8 cellular contexts compared by ENCODE assay signal in genomic region chr1:89310505-89310904, GRCh38. TPM values are rescaled to one million over a fixed set of nuclear protein-coding genes. Genes with fewer than 3 reads are reported as not detected.
DNase-seq lines count a peak whose midpoint lies in the region; ATAC-seq and TF ChIP-seq lines count a peak whose summit lies in the region.

No MANE protein-coding gene starts in this region.

- no peak for TF ChIP-seq POLR2A in testis (IDR thresholded peaks at IDR 0.05)

- H3K36me3 Mint-ChIP-seq in effector memory CD8-positive, alpha-beta T cell (ENCODE audit: insufficient read depth): no peaks in the 10 kb centered on the region

- peaks cover 0 to 7% of the 10 kb centered on the region in 2 donors for H3K9me3 Mint-ChIP-seq in effector memory CD8-positive, alpha-beta T cell

- intact Hi-C loops in testis (cut with DNase I; ENCODE audit: low total_unique reads): no loop called here

- peak overlapping the region; percentile 44 for H3K4me2 ChIP-seq in KMS-11

- peak; percentile 5 for DNase-seq in DMS53 treated with DMSO at 0.1 percent for 48 hours (lab: John Stamatoyannopoulos, UW; ENCODE audit: unreplicated experiment)
- peak; percentile 48 for DNase-seq in GM20000 (ENCODE audit: low spot score)
- DNase-seq in effector memory CD8-positive, alpha-beta T cell: no peak
- DNase-seq in substantia nigra (lab: John Stamatoyannopoulos, UW): no peak
- DNase-seq in testis: no peak

- no peaks in the 10 kb centered on the region for H3K27me3 Mint-ChIP-seq in effector memory CD8-positive, alpha-beta T cell

- H3K4me3 ChIP-seq in KMS-11 (IDR thresholded peaks at IDR 0.05; ENCODE audit: insufficient read depth, low read depth, low read length) (no peak overlapping the region), skin epidermis (no peak overlapping the region), testis (no peak overlapping the region)

- no peak for TF ChIP-seq CTCF in GM20000 (IDR thresholded peaks at IDR 0.05; ENCODE audit: extremely low read depth, missing control alignments)
- no peak for TF ChIP-seq CTCF in KMS-11 (conservative IDR thresholded peaks at IDR 0.05; ENCODE audit: low read depth, low read length)
- no peak for TF ChIP-seq CTCF in testis (IDR thresholded peaks at IDR 0.05)

- peaks cover 27% of the 10 kb centered on the region for H3K4me1 ChIP-seq in KMS-11 (ENCODE audit: low read depth, poor library complexity, severe bottlenecking)
- no peaks in the 10 kb centered on the region for H3K4me1 ChIP-seq in testis

- no peaks in the 10 kb centered on the region for H3K9me3 ChIP-seq in testis

- H3K4me3 Mint-ChIP-seq in effector memory CD8-positive, alpha-beta T cell: peak overlapping the region; percentile 55 to 76

- ATAC-seq in effector memory CD8-positive, alpha-beta T cell (replicated peaks): peak; percentile 74
- ATAC-seq in GM21367 (IDR thresholded peaks at IDR 0.05; ENCODE audit: unreplicated experiment): no peak

- H3K36me3 ChIP-seq in KMS-11 (ENCODE audit: insufficient read depth) (no peaks in the 10 kb centered on the region), testis (ENCODE audit: low read depth, missing control alignments) (no peaks in the 10 kb centered on the region)

- peak overlapping the region; percentile 53 for H3K27ac ChIP-seq in KMS-11
- peak overlapping the region in 16 of 21 experiments; percentile 4 to 92 (median 58) for H3K27ac ChIP-seq in skin epidermis
- H3K27ac ChIP-seq in substantia nigra (ENCODE audit: low read depth, low read length, poor library complexity, severe bottlenecking): no peak overlapping the region
- peak overlapping the region in 1 of 2 donors; percentile 62 for H3K27ac ChIP-seq in testis

- peaks cover 35 to 38% of the 10 kb centered on the region in 2 donors for H3K4me1 Mint-ChIP-seq in effector memory CD8-positive, alpha-beta T cell (ENCODE audit: low read depth in 2 of 2)

- no peaks in the 10 kb centered on the region for H4K20me1 ChIP-seq in KMS-11 (ENCODE audit: insufficient read depth)

- H3K27me3 ChIP-seq in KMS-11 (ENCODE audit: insufficient read depth, low read depth) (no peaks in the 10 kb centered on the region), testis (no peaks in the 10 kb centered on the region)

- 46 to 56% methylated on average over 1 of the region's 1 CpG for WGBS in testis, 2 donors

- H3K79me2 ChIP-seq in KMS-11 (ENCODE audit: insufficient read depth, low read depth): no peaks in the 10 kb centered on the region

- H3K27ac Mint-ChIP-seq in effector memory CD8-positive, alpha-beta T cell: peak overlapping the region; percentile 90 to 92

- peak overlapping the region; percentile 72 for H2AFZ ChIP-seq in KMS-11 (ENCODE audit: low read depth)

- H3K9ac ChIP-seq in KMS-11: peak overlapping the region; percentile 39; the same call in 1 of the 2 replicates

RNA-seq across cellular contexts. Expression of gene GBP5, which starts 37.8 kb away (rescaled TPM):
- 1 to 10 TPM; 5.6 to 8.6 TPM for total RNA-seq in testis
- polyA plus RNA-seq in testis (ENCODE audit: insufficient read depth, low read depth, low replicate concordance): 12.0 TPM

RNA-seq across cellular contexts. Expression of gene GBP6, which starts 53.4 kb away (rescaled TPM):
- total RNA-seq in testis: under 1 TPM; 0.24 to 0.25 TPM
- 0.26 TPM for polyA plus RNA-seq in testis (ENCODE audit: insufficient read depth, low read depth, low replicate concordance)

Comparison
In these comparisons a context has a peak if more than half of its experiments do, and no peak if none do; other contexts are left out.
1. DNase-seq: peak in DMS53 treated with DMSO at 0.1 percent for 48 hours (single experiment) and GM20000 (single experiment); none in effector memory CD8-positive, alpha-beta T cell (0 of 3), substantia nigra (0 of 49) and testis (single experiment).